ENCODE assay signal across 2 cellular contexts in the genomic region with DNA sequence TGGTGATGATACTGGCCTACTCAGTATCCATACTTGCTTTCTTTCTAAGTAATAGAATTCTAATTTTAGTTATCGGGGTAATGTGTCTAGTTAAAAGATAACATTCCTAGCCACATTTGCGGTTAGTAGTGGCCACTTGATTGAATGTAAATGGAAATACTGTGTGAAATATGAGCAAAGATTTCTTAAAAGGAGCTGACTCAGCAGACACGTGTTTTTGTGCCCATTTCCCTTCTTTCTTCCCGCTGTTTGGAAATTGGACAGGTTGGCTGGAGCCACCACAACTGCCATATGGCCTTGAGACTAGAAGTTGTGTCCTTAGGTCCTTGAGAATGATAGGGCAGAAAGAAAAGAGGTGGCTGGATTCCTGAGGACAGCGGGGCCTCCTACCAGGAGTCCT.
A peak's percentile ranks its signal among the peaks of the same experiment; 100 is the strongest.
TF ChIP-seq lines count a peak whose summit lies in the region.

No MANE protein-coding gene starts in this region.

TF ChIP-seq in A549, 52 proteins besides CTCF, POLR2A, EP300 and RAD21:
- TF ChIP-seq MAFK (IDR thresholded peaks at IDR 0.05; ENCODE audit: partially characterized antibody) (peak; percentile 71), RFX5 (IDR thresholded peaks at IDR 0.05) (no peak), HEYL (CRISPR knock-in tag; IDR thresholded peaks at IDR 0.05) (no peak)

TF ChIP-seq in K562, 482 proteins besides CTCF, POLR2A, EP300 and RAD21:
- TF ChIP-seq NRF1 (conservative IDR thresholded peaks at IDR 0.05 in 1 of 2, IDR thresholded peaks at IDR 0.05 in 1 of 2) (no peak), FOXK1 (CRISPR knock-in tag; IDR thresholded peaks at IDR 0.05; ENCODE audit: borderline replicate concordance) (no peak), ZFP36 (IDR thresholded peaks at IDR 0.05; ENCODE audit: low read depth, low read length, partially characterized antibody) (no peak), ZNF3 (CRISPR knock-in tag; IDR thresholded peaks at IDR 0.05) (no peak), ZNF589 (CRISPR knock-in tag; IDR thresholded peaks at IDR 0.05; ENCODE audit: low read depth) (no peak), RFX1 (IDR thresholded peaks at IDR 0.05) (no peak), HNRNPH1 (optimal IDR thresholded peaks at IDR 0.05; ENCODE audit: low read depth, low read length) (no peak), FOXJ3 (CRISPR knock-in tag; IDR thresholded peaks at IDR 0.05) (no peak), ARID2 (IDR thresholded peaks at IDR 0.05) (no peak), STAT5A (IDR thresholded peaks at IDR 0.05; ENCODE audit: borderline replicate concordance, low read length) (no peak), MYNN (IDR thresholded peaks at IDR 0.05) (no peak), MYNN (CRISPR knock-in tag; IDR thresholded peaks at IDR 0.05) (no peak), MAFK (IDR thresholded peaks at IDR 0.05; ENCODE audit: low read length) (peak; percentile 91), ZNF316 (IDR thresholded peaks at IDR 0.05) (peak; percentile 89), ZNF766 (CRISPR knock-in tag; conservative IDR thresholded peaks at IDR 0.05) (no peak), ZNF785 (CRISPR knock-in tag; IDR thresholded peaks at IDR 0.05) (no peak), C11orf30 (IDR thresholded peaks at IDR 0.05; ENCODE audit: low read depth) (peak; percentile 85), FOXP1 (CRISPR knock-in tag; IDR thresholded peaks at IDR 0.05) (no peak), PHB (CRISPR knock-in tag; IDR thresholded peaks at IDR 0.05) (no peak), MAFF (IDR thresholded peaks at IDR 0.05; ENCODE audit: low read length) (peak; percentile 87), WHSC1 (IDR thresholded peaks at IDR 0.05; ENCODE audit: low read length) (no peak), MAFG (tag; conservative IDR thresholded peaks at IDR 0.05) (peak; percentile 82), PHF21A (IDR thresholded peaks at IDR 0.05; ENCODE audit: borderline replicate concordance, low read depth) (no peak), TGIF2 (CRISPR knock-in tag; IDR thresholded peaks at IDR 0.05) (no peak)
- TF ChIP-seq, protein P1, sequence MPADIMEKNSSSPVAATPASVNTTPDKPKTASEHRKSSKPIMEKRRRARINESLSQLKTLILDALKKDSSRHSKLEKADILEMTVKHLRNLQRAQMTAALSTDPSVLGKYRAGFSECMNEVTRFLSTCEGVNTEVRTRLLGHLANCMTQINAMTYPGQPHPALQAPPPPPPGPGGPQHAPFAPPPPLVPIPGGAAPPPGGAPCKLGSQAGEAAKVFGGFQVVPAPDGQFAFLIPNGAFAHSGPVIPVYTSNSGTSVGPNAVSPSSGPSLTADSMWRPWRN (IDR thresholded peaks at IDR 0.05; ENCODE audit: low read depth): no peak
- TF ChIP-seq, protein P2, sequence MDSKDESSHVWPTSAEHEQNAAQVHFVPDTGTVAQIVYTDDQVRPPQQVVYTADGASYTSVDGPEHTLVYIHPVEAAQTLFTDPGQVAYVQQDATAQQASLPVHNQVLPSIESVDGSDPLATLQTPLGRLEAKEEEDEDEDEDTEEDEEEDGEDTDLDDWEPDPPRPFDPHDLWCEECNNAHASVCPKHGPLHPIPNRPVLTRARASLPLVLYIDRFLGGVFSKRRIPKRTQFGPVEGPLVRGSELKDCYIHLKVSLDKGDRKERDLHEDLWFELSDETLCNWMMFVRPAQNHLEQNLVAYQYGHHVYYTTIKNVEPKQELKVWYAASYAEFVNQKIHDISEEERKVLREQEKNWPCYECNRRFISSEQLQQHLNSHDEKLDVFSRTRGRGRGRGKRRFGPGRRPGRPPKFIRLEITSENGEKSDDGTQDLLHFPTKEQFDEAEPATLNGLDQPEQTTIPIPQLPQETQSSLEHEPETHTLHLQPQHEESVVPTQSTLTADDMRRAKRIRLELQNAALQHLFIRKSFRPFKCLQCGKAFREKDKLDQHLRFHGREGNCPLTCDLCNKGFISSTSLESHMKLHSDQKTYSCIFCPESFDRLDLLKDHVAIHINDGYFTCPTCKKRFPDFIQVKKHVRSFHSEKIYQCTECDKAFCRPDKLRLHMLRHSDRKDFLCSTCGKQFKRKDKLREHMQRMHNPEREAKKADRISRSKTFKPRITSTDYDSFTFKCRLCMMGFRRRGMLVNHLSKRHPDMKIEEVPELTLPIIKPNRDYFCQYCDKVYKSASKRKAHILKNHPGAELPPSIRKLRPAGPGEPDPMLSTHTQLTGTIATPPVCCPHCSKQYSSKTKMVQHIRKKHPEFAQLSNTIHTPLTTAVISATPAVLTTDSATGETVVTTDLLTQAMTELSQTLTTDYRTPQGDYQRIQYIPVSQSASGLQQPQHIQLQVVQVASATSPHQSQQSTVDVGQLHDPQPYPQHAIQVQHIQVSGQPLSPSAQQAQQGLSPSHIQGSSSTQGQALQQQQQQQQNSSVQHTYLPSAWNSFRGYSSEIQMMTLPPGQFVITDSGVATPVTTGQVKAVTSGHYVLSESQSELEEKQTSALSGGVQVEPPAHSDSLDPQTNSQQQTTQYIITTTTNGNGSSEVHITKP (IDR thresholded peaks at IDR 0.05; ENCODE audit: partially characterized antibody): no peak
TF ChIP-seq in K562: peak in this region for 5.
